ENCODE assay signal across 1 cellular context in the genomic region with DNA sequence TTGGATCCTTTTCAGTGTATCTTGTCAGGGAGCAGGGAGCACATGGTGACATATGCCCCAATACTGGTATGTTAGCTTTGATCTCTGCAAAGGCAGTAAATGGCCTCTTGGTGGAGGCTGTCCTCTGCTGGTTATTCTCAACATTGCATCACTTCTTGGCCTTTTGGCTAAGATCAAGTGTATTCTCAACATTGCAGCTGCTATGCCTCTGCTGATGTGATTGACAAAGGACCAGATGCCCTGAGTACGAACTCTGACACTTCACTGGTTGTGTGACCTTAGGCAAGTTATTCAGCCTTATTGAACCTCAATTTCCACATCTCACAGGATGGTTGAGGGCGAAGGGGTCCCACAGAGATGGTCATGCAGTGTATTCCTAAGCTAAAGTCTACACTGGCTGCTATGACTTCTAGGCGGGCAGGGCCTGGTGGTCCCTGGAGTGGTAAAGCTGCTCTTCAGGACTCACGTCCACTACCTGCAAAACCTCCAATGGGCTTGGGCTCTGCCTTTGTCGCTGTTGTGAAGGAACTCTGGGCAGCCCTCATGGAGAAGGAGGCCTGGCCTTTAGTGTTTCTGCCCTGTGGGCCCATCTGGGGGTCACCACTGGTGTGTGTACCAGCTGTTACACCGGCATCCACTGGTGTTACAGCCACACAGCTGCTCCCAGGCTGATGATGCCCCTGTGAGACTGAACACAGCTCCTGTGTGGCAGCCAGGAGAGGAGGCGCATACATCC.
TF ChIP-seq lines count a peak whose summit lies in the region.

No MANE protein-coding gene starts in this region.

TF ChIP-seq in HepG2, 621 proteins besides CTCF, POLR2A, EP300 and RAD21 (continued from another document and continues in another):
- TF ChIP-seq, protein P1, sequence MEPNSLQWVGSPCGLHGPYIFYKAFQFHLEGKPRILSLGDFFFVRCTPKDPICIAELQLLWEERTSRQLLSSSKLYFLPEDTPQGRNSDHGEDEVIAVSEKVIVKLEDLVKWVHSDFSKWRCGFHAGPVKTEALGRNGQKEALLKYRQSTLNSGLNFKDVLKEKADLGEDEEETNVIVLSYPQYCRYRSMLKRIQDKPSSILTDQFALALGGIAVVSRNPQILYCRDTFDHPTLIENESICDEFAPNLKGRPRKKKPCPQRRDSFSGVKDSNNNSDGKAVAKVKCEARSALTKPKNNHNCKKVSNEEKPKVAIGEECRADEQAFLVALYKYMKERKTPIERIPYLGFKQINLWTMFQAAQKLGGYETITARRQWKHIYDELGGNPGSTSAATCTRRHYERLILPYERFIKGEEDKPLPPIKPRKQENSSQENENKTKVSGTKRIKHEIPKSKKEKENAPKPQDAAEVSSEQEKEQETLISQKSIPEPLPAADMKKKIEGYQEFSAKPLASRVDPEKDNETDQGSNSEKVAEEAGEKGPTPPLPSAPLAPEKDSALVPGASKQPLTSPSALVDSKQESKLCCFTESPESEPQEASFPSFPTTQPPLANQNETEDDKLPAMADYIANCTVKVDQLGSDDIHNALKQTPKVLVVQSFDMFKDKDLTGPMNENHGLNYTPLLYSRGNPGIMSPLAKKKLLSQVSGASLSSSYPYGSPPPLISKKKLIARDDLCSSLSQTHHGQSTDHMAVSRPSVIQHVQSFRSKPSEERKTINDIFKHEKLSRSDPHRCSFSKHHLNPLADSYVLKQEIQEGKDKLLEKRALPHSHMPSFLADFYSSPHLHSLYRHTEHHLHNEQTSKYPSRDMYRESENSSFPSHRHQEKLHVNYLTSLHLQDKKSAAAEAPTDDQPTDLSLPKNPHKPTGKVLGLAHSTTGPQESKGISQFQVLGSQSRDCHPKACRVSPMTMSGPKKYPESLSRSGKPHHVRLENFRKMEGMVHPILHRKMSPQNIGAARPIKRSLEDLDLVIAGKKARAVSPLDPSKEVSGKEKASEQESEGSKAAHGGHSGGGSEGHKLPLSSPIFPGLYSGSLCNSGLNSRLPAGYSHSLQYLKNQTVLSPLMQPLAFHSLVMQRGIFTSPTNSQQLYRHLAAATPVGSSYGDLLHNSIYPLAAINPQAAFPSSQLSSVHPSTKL (CRISPR knock-in tag; IDR thresholded peaks at IDR 0.05) = peak; percentile 63; the same call in 1 of the 2 replicates
- TF ChIP-seq ZNF607 (CRISPR knock-in tag; IDR thresholded peaks at IDR 0.05; ENCODE audit: borderline replicate concordance) (no peak), ZNF33B (CRISPR knock-in tag; IDR thresholded peaks at IDR 0.05) (no peak), RNF2 (conservative IDR thresholded peaks at IDR 0.05; ENCODE audit: low read depth) (no peak), GPN1 (CRISPR knock-in tag; IDR thresholded peaks at IDR 0.05; ENCODE audit: borderline replicate concordance) (no peak), HOXA5 (CRISPR knock-in tag; IDR thresholded peaks at IDR 0.05) (peak; percentile 50; the same call in 1 of the 2 replicates), KDM5B (CRISPR knock-in tag; IDR thresholded peaks at IDR 0.05; ENCODE audit: borderline replicate concordance) (no peak), CHD2 (IDR thresholded peaks at IDR 0.05; ENCODE audit: low read depth, low read length) (no peak), PHB2 (IDR thresholded peaks at IDR 0.05; ENCODE audit: partially characterized antibody) (no peak), GZF1 (CRISPR knock-in tag; IDR thresholded peaks at IDR 0.05) (no peak), MEIS1 (CRISPR knock-in tag; IDR thresholded peaks at IDR 0.05; ENCODE audit: borderline replicate concordance) (no peak), PRMT3 (CRISPR knock-in tag; IDR thresholded peaks at IDR 0.05; ENCODE audit: borderline replicate concordance, low read depth) (no peak), ZNF788 (CRISPR knock-in tag; IDR thresholded peaks at IDR 0.05; ENCODE audit: borderline replicate concordance) (no peak), NFE2L2 (IDR thresholded peaks at IDR 0.05; ENCODE audit: low read length) (no peak), MED1 (CRISPR knock-in tag; IDR thresholded peaks at IDR 0.05) (peak; percentile 42), FOXM1 (CRISPR knock-in tag; IDR thresholded peaks at IDR 0.05) (no peak)
- TF ChIP-seq, protein P2, sequence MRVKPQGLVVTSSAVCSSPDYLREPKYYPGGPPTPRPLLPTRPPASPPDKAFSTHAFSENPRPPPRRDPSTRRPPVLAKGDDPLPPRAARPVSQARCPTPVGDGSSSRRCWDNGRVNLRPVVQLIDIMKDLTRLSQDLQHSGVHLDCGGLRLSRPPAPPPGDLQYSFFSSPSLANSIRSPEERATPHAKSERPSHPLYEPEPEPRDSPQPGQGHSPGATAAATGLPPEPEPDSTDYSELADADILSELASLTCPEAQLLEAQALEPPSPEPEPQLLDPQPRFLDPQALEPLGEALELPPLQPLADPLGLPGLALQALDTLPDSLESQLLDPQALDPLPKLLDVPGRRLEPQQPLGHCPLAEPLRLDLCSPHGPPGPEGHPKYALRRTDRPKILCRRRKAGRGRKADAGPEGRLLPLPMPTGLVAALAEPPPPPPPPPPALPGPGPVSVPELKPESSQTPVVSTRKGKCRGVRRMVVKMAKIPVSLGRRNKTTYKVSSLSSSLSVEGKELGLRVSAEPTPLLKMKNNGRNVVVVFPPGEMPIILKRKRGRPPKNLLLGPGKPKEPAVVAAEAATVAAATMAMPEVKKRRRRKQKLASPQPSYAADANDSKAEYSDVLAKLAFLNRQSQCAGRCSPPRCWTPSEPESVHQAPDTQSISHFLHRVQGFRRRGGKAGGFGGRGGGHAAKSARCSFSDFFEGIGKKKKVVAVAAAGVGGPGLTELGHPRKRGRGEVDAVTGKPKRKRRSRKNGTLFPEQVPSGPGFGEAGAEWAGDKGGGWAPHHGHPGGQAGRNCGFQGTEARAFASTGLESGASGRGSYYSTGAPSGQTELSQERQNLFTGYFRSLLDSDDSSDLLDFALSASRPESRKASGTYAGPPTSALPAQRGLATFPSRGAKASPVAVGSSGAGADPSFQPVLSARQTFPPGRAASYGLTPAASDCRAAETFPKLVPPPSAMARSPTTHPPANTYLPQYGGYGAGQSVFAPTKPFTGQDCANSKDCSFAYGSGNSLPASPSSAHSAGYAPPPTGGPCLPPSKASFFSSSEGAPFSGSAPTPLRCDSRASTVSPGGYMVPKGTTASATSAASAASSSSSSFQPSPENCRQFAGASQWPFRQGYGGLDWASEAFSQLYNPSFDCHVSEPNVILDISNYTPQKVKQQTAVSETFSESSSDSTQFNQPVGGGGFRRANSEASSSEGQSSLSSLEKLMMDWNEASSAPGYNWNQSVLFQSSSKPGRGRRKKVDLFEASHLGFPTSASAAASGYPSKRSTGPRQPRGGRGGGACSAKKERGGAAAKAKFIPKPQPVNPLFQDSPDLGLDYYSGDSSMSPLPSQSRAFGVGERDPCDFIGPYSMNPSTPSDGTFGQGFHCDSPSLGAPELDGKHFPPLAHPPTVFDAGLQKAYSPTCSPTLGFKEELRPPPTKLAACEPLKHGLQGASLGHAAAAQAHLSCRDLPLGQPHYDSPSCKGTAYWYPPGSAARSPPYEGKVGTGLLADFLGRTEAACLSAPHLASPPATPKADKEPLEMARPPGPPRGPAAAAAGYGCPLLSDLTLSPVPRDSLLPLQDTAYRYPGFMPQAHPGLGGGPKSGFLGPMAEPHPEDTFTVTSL (CRISPR knock-in tag; IDR thresholded peaks at IDR 0.05; ENCODE audit: borderline replicate concordance) = no peak
- TF ChIP-seq, protein P3, sequence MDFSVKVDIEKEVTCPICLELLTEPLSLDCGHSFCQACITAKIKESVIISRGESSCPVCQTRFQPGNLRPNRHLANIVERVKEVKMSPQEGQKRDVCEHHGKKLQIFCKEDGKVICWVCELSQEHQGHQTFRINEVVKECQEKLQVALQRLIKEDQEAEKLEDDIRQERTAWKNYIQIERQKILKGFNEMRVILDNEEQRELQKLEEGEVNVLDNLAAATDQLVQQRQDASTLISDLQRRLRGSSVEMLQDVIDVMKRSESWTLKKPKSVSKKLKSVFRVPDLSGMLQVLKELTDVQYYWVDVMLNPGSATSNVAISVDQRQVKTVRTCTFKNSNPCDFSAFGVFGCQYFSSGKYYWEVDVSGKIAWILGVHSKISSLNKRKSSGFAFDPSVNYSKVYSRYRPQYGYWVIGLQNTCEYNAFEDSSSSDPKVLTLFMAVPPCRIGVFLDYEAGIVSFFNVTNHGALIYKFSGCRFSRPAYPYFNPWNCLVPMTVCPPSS (IDR thresholded peaks at IDR 0.05) = no peak
- TF ChIP-seq, protein P4, sequence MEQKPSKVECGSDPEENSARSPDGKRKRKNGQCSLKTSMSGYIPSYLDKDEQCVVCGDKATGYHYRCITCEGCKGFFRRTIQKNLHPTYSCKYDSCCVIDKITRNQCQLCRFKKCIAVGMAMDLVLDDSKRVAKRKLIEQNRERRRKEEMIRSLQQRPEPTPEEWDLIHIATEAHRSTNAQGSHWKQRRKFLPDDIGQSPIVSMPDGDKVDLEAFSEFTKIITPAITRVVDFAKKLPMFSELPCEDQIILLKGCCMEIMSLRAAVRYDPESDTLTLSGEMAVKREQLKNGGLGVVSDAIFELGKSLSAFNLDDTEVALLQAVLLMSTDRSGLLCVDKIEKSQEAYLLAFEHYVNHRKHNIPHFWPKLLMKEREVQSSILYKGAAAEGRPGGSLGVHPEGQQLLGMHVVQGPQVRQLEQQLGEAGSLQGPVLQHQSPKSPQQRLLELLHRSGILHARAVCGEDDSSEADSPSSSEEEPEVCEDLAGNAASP (CRISPR knock-in tag; IDR thresholded peaks at IDR 0.05; ENCODE audit: borderline replicate concordance) = peak; percentile 61
- TF ChIP-seq, protein P5, sequence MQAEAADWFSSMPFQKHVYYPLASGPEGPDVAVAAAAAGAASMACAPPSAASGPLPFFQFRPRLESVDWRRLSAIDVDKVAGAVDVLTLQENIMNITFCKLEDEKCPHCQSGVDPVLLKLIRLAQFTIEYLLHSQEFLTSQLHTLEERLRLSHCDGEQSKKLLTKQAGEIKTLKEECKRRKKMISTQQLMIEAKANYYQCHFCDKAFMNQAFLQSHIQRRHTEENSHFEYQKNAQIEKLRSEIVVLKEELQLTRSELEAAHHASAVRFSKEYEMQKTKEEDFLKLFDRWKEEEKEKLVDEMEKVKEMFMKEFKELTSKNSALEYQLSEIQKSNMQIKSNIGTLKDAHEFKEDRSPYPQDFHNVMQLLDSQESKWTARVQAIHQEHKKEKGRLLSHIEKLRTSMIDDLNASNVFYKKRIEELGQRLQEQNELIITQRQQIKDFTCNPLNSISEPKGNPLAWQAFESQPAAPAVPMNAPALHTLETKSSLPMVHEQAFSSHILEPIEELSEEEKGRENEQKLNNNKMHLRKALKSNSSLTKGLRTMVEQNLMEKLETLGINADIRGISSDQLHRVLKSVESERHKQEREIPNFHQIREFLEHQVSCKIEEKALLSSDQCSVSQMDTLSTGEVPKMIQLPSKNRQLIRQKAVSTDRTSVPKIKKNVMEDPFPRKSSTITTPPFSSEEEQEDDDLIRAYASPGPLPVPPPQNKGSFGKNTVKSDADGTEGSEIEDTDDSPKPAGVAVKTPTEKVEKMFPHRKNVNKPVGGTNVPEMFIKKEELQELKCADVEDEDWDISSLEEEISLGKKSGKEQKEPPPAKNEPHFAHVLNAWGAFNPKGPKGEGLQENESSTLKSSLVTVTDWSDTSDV (CRISPR knock-in tag; IDR thresholded peaks at IDR 0.05) = no peak
- TF ChIP-seq, protein P6, sequence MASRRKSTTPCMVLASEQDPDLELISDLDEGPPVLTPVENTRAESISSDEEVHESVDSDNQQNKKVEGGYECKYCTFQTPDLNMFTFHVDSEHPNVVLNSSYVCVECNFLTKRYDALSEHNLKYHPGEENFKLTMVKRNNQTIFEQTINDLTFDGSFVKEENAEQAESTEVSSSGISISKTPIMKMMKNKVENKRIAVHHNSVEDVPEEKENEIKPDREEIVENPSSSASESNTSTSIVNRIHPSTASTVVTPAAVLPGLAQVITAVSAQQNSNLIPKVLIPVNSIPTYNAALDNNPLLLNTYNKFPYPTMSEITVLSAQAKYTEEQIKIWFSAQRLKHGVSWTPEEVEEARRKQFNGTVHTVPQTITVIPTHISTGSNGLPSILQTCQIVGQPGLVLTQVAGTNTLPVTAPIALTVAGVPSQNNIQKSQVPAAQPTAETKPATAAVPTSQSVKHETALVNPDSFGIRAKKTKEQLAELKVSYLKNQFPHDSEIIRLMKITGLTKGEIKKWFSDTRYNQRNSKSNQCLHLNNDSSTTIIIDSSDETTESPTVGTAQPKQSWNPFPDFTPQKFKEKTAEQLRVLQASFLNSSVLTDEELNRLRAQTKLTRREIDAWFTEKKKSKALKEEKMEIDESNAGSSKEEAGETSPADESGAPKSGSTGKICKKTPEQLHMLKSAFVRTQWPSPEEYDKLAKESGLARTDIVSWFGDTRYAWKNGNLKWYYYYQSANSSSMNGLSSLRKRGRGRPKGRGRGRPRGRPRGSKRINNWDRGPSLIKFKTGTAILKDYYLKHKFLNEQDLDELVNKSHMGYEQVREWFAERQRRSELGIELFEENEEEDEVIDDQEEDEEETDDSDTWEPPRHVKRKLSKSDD (CRISPR knock-in tag; IDR thresholded peaks at IDR 0.05; ENCODE audit: low read depth) = no peak
- TF ChIP-seq, protein P7, sequence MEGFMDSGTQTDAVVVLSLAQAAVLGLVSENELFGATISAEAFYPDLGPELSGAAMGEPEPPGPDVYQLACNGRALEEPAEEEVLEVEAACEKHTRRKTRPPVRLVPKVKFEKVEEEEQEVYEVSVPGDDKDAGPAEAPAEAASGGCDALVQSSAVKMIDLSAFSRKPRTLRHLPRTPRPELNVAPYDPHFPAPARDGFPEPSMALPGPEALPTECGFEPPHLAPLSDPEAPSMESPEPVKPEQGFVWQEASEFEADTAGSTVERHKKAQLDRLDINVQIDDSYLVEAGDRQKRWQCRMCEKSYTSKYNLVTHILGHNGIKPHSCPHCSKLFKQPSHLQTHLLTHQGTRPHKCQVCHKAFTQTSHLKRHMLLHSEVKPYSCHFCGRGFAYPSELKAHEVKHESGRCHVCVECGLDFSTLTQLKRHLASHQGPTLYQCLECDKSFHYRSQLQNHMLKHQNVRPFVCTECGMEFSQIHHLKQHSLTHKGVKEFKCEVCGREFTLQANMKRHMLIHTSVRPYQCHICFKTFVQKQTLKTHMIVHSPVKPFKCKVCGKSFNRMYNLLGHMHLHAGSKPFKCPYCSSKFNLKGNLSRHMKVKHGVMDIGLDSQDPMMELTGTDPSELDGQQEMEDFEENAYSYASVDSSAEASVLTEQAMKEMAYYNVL (CRISPR knock-in tag; IDR thresholded peaks at IDR 0.05; ENCODE audit: borderline replicate concordance) = no peak
- TF ChIP-seq, protein P8, sequence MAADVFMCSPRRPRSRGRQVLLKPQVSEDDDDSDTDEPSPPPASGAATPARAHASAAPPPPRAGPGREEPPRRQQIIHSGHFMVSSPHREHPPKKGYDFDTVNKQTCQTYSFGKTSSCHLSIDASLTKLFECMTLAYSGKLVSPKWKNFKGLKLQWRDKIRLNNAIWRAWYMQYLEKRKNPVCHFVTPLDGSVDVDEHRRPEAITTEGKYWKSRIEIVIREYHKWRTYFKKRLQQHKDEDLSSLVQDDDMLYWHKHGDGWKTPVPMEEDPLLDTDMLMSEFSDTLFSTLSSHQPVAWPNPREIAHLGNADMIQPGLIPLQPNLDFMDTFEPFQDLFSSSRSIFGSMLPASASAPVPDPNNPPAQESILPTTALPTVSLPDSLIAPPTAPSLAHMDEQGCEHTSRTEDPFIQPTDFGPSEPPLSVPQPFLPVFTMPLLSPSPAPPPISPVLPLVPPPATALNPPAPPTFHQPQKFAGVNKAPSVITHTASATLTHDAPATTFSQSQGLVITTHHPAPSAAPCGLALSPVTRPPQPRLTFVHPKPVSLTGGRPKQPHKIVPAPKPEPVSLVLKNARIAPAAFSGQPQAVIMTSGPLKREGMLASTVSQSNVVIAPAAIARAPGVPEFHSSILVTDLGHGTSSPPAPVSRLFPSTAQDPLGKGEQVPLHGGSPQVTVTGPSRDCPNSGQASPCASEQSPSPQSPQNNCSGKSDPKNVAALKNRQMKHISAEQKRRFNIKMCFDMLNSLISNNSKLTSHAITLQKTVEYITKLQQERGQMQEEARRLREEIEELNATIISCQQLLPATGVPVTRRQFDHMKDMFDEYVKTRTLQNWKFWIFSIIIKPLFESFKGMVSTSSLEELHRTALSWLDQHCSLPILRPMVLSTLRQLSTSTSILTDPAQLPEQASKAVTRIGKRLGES (CRISPR knock-in tag; IDR thresholded peaks at IDR 0.05; ENCODE audit: borderline replicate concordance) = no peak
